In genomic region chr1:10676987-10677386, GRCh38 we compare ENCODE assay signal across 16 cellular contexts.
DNase-seq lines count a peak whose midpoint lies in the region; ATAC-seq and TF ChIP-seq lines count a peak whose summit lies in the region.
"Had no signal": no experiment of that assay in that cellular context is flagged by ENCODE, and none has a peak within 500 bp of the region (broad histone marks: within the 10 kb centered on the region; RNA-seq: fewer than 3 reads in every experiment).

No MANE protein-coding gene starts in this region.

- no peaks in the 10 kb centered on the region for H3K36me3 Mint-ChIP-seq in activated naive CD4-positive, alpha-beta T cell treated with anti-CD3 and anti-CD28 coated beads, Interleukin-2, amount 50 U/mL, for 72 hours
- H3K36me3 Mint-ChIP-seq in activated naive CD4-positive, alpha-beta T cell treated with anti-CD3 and anti-CD28 coated beads, Interleukin-2, amount 10 ng/mL, durations not matched to agents 7 days and 5 days: no peaks in the 10 kb centered on the region

- H3K27me3 ChIP-seq in colonic mucosa (no peaks in the 10 kb centered on the region), mucosa of rectum (ENCODE audit: control insufficient read depth in 2 of 2, insufficient read depth in 2 of 2, low read length in 2 of 2) (no peaks in the 10 kb centered on the region), stomach smooth muscle (ENCODE audit: control insufficient read depth in 1 of 2, insufficient read depth in 2 of 2, low read length in 2 of 2) (no peaks in the 10 kb centered on the region)

- H3K27ac Mint-ChIP-seq in activated naive CD4-positive, alpha-beta T cell treated with anti-CD3 and anti-CD28 coated beads, Interleukin-2, amount 50 U/mL, for 72 hours: peak overlapping the region; percentile 69 to 81
- H3K27ac Mint-ChIP-seq in activated naive CD4-positive, alpha-beta T cell treated with anti-CD3 and anti-CD28 coated beads, Interleukin-2, amount 10 ng/mL, durations not matched to agents 7 days and 5 days: no peak overlapping the region
- H3K27ac Mint-ChIP-seq: activated CD8-positive, alpha-beta T cell treated with anti-CD3 and anti-CD28 coated beads, Interleukin-2, amount 10 ng/mL, durations not matched to agents 7 days and 5 days; activated T-helper 2 cell treated with anti-CD3 and anti-CD28 coated beads, Interferon-gamma antibody, Interleukin-2, Interleukin-4, amounts not matched to agents 10 μg/mL and 5 μg/mL and 100 μg/mL, durations not matched to agents 14 hours and 24 hours and 36 hours had no signal

- H3K9ac ChIP-seq in colonic mucosa (ENCODE audit: low read depth in 2 of 2, low read length in 2 of 2): peak overlapping the region; percentile 30 to 43
- peak overlapping the region in 1 of 2 donors; percentile 46 for H3K9ac ChIP-seq in mucosa of rectum (ENCODE audit: low read depth in 1 of 2, low read length in 2 of 2)
- H3K9ac ChIP-seq in stomach smooth muscle (ENCODE audit: low read length in 2 of 2): peak overlapping the region; percentile 35 to 47

- peaks cover 36% of the 10 kb centered on the region for H3K4me1 ChIP-seq in colonic mucosa
- peaks cover 49 to 76% of the 10 kb centered on the region in 2 donors for H3K4me1 ChIP-seq in mucosa of rectum (ENCODE audit: control insufficient read depth in 2 of 2, insufficient read depth in 2 of 2, low read length in 2 of 2)
- peaks cover 93% of the 10 kb centered on the region for H3K4me1 ChIP-seq in stomach smooth muscle (ENCODE audit: control insufficient read depth, insufficient read depth, low read length)
- H3K4me1 ChIP-seq: Caco-2 had no signal

- H3K9me3 ChIP-seq in colonic mucosa: no peaks in the 10 kb centered on the region
- H3K9me3 ChIP-seq in mucosa of rectum (ENCODE audit: control insufficient read depth in 2 of 2, low read length in 2 of 2): no peaks in the 10 kb centered on the region
- no peaks in the 10 kb centered on the region for H3K9me3 ChIP-seq in stomach smooth muscle (ENCODE audit: control insufficient read depth in 2 of 2, low read length in 2 of 2)
- H3K9me3 ChIP-seq: Caco-2 had no signal

- CTCF ChIA-PET in activated naive CD4-positive, alpha-beta T cell treated with anti-CD3 and anti-CD28 coated beads, Interleukin-2, amount 10 ng/mL, durations not matched to agents 7 days and 5 days (lab: Charles Lee): no interaction called here

- peaks cover 7% of the 10 kb centered on the region for H3K27me3 Mint-ChIP-seq in activated naive CD4-positive, alpha-beta T cell treated with anti-CD3 and anti-CD28 coated beads, Interleukin-2, amount 10 ng/mL, durations not matched to agents 7 days and 5 days

- no peak for ATAC-seq in activated naive CD4-positive, alpha-beta T cell treated with anti-CD3 and anti-CD28 coated beads, Interleukin-2, amount 50 U/mL, for 72 hours
- no peak for ATAC-seq in HG03460 (IDR thresholded peaks at IDR 0.05; ENCODE audit: unreplicated experiment)
- no peak for ATAC-seq in HG02938 (IDR thresholded peaks at IDR 0.05; ENCODE audit: unreplicated experiment)
- no peak for ATAC-seq in GM18870 (IDR thresholded peaks at IDR 0.05; ENCODE audit: unreplicated experiment)

- intact Hi-C loops in colonic mucosa (cut with DNase I): no loop called here

- H3K27ac ChIP-seq in colonic mucosa: peak overlapping the region; percentile 24
- peak overlapping the region; percentile 73 to 77 for H3K27ac ChIP-seq in mucosa of rectum (ENCODE audit: low read depth in 2 of 2, low read length in 2 of 2)
- H3K27ac ChIP-seq in stomach smooth muscle (ENCODE audit: low read length): peak overlapping the region; percentile 97
- H3K27ac ChIP-seq: HL-60, PC-9 had no signal

- H3K4me3 ChIP-seq in colonic mucosa (no peak overlapping the region), mucosa of rectum (ENCODE audit: low read length in 2 of 2) (peak overlapping the region in 1 of 2 donors; percentile 14), stomach smooth muscle (ENCODE audit: low read length in 2 of 2) (peak overlapping the region in 1 of 2 donors; percentile 55)
- H3K4me3 ChIP-seq: PC-9 had no signal

- no peak overlapping the region for H3K4me3 Mint-ChIP-seq in activated naive CD4-positive, alpha-beta T cell treated with anti-CD3 and anti-CD28 coated beads, Interleukin-2, amount 10 ng/mL, durations not matched to agents 7 days and 5 days
- H3K4me3 Mint-ChIP-seq: activated CD8-positive, alpha-beta T cell treated with anti-CD3 and anti-CD28 coated beads, Interleukin-2, amount 10 ng/mL, durations not matched to agents 7 days and 5 days had no signal

- H3K9me3 Mint-ChIP-seq in activated naive CD4-positive, alpha-beta T cell treated with anti-CD3 and anti-CD28 coated beads, Interleukin-2, amount 50 U/mL, for 72 hours: no peaks in the 10 kb centered on the region
- H3K9me3 Mint-ChIP-seq in activated naive CD4-positive, alpha-beta T cell treated with anti-CD3 and anti-CD28 coated beads, Interleukin-2, amount 10 ng/mL, durations not matched to agents 7 days and 5 days: no peaks in the 10 kb centered on the region
- H3K9me3 Mint-ChIP-seq: activated T-helper 2 cell treated with anti-CD3 and anti-CD28 coated beads, Interferon-gamma antibody, Interleukin-2, Interleukin-4, amounts not matched to agents 10 μg/mL and 5 μg/mL and 100 μg/mL, durations not matched to agents 14 hours and 24 hours and 36 hours had no signal

- DNase-seq in activated naive CD4-positive, alpha-beta T cell treated with anti-CD3 and anti-CD28 coated beads, Interleukin-2, amount 50 U/mL, for 72 hours (ENCODE audit: low spot score in 2 of 2): no peak
- no peak for DNase-seq in activated naive CD4-positive, alpha-beta T cell treated with anti-CD3 and anti-CD28 coated beads, Interleukin-2, amount 10 ng/mL, durations not matched to agents 7 days and 5 days
- no peak for DNase-seq in colonic mucosa
- DNase-seq: activated CD8-positive, alpha-beta T cell treated with anti-CD3 and anti-CD28 coated beads, Interleukin-2, amount 10 ng/mL, durations not matched to agents 7 days and 5 days; amygdala; Caco-2; GDM1; PC-9; stimulated activated CD4-positive, alpha-beta T cell treated with anti-CD3 and anti-CD28 coated beads, Interleukin-15, amount 100 ng/mL, for 24 hours had no signal

- no peaks in the 10 kb centered on the region for H3K4me1 Mint-ChIP-seq in activated naive CD4-positive, alpha-beta T cell treated with anti-CD3 and anti-CD28 coated beads, Interleukin-2, amount 10 ng/mL, durations not matched to agents 7 days and 5 days

- TF ChIP-seq CTCF in colonic mucosa (IDR thresholded peaks at IDR 0.05): no peak

- H3K36me3 ChIP-seq in colonic mucosa: no peaks in the 10 kb centered on the region
- H3K36me3 ChIP-seq in mucosa of rectum (ENCODE audit: control insufficient read depth in 2 of 2, insufficient read depth in 2 of 2, low read length in 2 of 2): no peaks in the 10 kb centered on the region
- no peaks in the 10 kb centered on the region for H3K36me3 ChIP-seq in stomach smooth muscle (ENCODE audit: control insufficient read depth in 2 of 2, insufficient read depth in 2 of 2, low read length in 2 of 2)

Comparison
In these comparisons a context has a peak if more than half of its experiments do, and no peak if none do; other contexts are left out.
1. H3K27ac ChIP-seq: peak in every context shown above with its lines; median percentile 97 in stomach smooth muscle; 75 in mucosa of rectum; 24 in colonic mucosa.